In genomic region chr21:29775462-29775861, GRCh38 we compare ENCODE assay signal across 2 cellular contexts.
TF ChIP-seq lines count a peak whose summit lies in the region.

No MANE protein-coding gene starts in this region.

TF ChIP-seq in GM23338, 12 proteins besides CTCF, POLR2A, EP300 and RAD21:
- TF ChIP-seq ZNF331 (CRISPR knock-in tag; IDR thresholded peaks at IDR 0.05; ENCODE audit: low read depth) (no peak), EZH2 (IDR thresholded peaks at IDR 0.05; ENCODE audit: low read depth, unreplicated experiment) (no peak), EZH2phosphoT487 (IDR thresholded peaks at IDR 0.05; ENCODE audit: unreplicated experiment) (no peak)
TF ChIP-seq in GM23338: peak in this region for 0.

TF ChIP-seq in H1, 55 proteins besides CTCF, POLR2A, EP300 and RAD21:
- TF ChIP-seq, protein P1, sequence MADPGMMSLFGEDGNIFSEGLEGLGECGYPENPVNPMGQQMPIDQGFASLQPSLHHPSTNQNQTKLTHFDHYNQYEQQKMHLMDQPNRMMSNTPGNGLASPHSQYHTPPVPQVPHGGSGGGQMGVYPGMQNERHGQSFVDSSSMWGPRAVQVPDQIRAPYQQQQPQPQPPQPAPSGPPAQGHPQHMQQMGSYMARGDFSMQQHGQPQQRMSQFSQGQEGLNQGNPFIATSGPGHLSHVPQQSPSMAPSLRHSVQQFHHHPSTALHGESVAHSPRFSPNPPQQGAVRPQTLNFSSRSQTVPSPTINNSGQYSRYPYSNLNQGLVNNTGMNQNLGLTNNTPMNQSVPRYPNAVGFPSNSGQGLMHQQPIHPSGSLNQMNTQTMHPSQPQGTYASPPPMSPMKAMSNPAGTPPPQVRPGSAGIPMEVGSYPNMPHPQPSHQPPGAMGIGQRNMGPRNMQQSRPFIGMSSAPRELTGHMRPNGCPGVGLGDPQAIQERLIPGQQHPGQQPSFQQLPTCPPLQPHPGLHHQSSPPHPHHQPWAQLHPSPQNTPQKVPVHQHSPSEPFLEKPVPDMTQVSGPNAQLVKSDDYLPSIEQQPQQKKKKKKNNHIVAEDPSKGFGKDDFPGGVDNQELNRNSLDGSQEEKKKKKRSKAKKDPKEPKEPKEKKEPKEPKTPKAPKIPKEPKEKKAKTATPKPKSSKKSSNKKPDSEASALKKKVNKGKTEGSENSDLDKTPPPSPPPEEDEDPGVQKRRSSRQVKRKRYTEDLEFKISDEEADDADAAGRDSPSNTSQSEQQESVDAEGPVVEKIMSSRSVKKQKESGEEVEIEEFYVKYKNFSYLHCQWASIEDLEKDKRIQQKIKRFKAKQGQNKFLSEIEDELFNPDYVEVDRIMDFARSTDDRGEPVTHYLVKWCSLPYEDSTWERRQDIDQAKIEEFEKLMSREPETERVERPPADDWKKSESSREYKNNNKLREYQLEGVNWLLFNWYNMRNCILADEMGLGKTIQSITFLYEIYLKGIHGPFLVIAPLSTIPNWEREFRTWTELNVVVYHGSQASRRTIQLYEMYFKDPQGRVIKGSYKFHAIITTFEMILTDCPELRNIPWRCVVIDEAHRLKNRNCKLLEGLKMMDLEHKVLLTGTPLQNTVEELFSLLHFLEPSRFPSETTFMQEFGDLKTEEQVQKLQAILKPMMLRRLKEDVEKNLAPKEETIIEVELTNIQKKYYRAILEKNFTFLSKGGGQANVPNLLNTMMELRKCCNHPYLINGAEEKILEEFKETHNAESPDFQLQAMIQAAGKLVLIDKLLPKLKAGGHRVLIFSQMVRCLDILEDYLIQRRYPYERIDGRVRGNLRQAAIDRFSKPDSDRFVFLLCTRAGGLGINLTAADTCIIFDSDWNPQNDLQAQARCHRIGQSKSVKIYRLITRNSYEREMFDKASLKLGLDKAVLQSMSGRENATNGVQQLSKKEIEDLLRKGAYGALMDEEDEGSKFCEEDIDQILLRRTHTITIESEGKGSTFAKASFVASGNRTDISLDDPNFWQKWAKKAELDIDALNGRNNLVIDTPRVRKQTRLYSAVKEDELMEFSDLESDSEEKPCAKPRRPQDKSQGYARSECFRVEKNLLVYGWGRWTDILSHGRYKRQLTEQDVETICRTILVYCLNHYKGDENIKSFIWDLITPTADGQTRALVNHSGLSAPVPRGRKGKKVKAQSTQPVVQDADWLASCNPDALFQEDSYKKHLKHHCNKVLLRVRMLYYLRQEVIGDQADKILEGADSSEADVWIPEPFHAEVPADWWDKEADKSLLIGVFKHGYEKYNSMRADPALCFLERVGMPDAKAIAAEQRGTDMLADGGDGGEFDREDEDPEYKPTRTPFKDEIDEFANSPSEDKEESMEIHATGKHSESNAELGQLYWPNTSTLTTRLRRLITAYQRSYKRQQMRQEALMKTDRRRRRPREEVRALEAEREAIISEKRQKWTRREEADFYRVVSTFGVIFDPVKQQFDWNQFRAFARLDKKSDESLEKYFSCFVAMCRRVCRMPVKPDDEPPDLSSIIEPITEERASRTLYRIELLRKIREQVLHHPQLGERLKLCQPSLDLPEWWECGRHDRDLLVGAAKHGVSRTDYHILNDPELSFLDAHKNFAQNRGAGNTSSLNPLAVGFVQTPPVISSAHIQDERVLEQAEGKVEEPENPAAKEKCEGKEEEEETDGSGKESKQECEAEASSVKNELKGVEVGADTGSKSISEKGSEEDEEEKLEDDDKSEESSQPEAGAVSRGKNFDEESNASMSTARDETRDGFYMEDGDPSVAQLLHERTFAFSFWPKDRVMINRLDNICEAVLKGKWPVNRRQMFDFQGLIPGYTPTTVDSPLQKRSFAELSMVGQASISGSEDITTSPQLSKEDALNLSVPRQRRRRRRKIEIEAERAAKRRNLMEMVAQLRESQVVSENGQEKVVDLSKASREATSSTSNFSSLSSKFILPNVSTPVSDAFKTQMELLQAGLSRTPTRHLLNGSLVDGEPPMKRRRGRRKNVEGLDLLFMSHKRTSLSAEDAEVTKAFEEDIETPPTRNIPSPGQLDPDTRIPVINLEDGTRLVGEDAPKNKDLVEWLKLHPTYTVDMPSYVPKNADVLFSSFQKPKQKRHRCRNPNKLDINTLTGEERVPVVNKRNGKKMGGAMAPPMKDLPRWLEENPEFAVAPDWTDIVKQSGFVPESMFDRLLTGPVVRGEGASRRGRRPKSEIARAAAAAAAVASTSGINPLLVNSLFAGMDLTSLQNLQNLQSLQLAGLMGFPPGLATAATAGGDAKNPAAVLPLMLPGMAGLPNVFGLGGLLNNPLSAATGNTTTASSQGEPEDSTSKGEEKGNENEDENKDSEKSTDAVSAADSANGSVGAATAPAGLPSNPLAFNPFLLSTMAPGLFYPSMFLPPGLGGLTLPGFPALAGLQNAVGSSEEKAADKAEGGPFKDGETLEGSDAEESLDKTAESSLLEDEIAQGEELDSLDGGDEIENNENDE (IDR thresholded peaks at IDR 0.05; ENCODE audit: insufficient replicate concordance, low read length), result no peak
- no peak for TF ChIP-seq SIX5 (IDR thresholded peaks at IDR 0.05; ENCODE audit: low read depth, low read length)
- no peak for TF ChIP-seq POU5F1 (IDR thresholded peaks at IDR 0.05; ENCODE audit: low read depth, low read length)
- TF ChIP-seq EZH2 (IDR thresholded peaks at IDR 0.05; ENCODE audit: low read depth, low read length, severe bottlenecking), result no peak
- no peak for TF ChIP-seq SAP30 (IDR thresholded peaks at IDR 0.05; ENCODE audit: insufficient read depth, insufficient replicate concordance, low read length)
- TF ChIP-seq TCF12 (IDR thresholded peaks at IDR 0.05; ENCODE audit: low read depth, low read length), result no peak
- no peak for TF ChIP-seq JUND (IDR thresholded peaks at IDR 0.05; ENCODE audit: low read length)
- TF ChIP-seq RFX5 (IDR thresholded peaks at IDR 0.05; ENCODE audit: borderline replicate concordance, low read depth, low read length), result no peak
